12 cellular contexts compared by ENCODE assay signal in the genomic region with DNA sequence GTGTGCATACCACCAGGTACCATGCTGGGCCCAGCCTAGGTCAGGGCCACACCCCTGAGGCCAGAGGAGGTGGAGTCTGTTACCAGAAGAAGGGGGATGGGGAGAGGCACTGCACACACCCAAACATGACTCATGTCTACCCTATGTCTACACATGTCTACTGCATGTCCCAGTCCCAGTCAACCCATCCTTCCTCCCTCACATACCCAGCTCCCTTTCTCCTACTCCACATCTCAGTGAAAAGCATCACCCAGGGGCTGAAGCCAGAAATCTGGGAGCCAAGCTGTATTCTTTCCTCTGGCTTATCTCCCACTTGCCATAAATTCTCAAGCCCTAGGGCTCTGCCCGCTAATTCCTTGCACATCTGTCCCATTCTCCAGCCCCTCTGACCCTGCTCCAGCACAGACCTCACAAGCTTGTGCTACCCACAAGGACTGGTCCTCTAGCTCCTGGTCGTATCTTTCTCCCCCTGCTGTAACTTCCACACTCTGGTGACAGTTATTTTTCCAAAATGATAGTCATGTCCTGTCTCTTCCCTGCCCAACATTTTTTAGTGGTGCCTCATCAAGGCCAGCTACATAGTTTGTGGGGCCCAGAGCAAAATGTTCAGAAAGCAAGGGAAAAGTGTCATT. TPM values are rescaled to one million over a fixed set of nuclear protein-coding genes. Genes with fewer than 3 reads are reported as not detected.
DNase-seq lines count a peak whose midpoint lies in the region; TF ChIP-seq lines count a peak whose summit lies in the region.
"Had no signal": no experiment of that assay in that cellular context is flagged by ENCODE, and none has a peak within 500 bp of the region (broad histone marks: within the 10 kb centered on the region; RNA-seq: fewer than 3 reads in every experiment).

No MANE protein-coding gene starts in this region.

- H3K27me3 Mint-ChIP-seq in Calu3 (ENCODE audit: unreplicated experiment), result no peaks in the 10 kb centered on the region

- no peak overlapping the region for H3K4me3 ChIP-seq in esophagus muscularis mucosa
- H3K4me3 ChIP-seq: heart left ventricle had no signal

- intact Hi-C loops in Calu3 (cut with micrococcal nuclease; ENCODE audit: unreplicated experiment) (no loop called here), esophagus muscularis mucosa (cut with DNase I) (no loop called here)

- no peaks in the 10 kb centered on the region for H3K27me3 ChIP-seq in esophagus muscularis mucosa
- H3K27me3 ChIP-seq: heart left ventricle had no signal

- no TSS peak for BruUV-seq in Calu3 (replicated peaks; lab: Mats Ljungman, UMichigan)

- no peak overlapping the region for H3K27ac ChIP-seq in esophagus muscularis mucosa (replicated peaks in 1 of 4)

- no peak for TF ChIP-seq POLR2A in esophagus muscularis mucosa (IDR thresholded peaks at IDR 0.05; ENCODE audit: low read depth)

- CTCF ChIA-PET in Calu3 (lab: Charles Lee), result interaction anchor here (0.6 kb wide), 1 partner anchor 77 kb away, joined by 4 read pairs; the partner anchor contains the start of gene C12orf75

- DNase-seq in Calu3, result peak; percentile 12
- peak; percentile 40 for DNase-seq in RKO (ENCODE audit: low spot score)
- DNase-seq in epidermal melanocyte (ENCODE audit: insufficient read length, low spot score), result peak; percentile 34
- DNase-seq in renal cortical epithelial cell (ENCODE audit: low read depth), result peak; percentile 29
- DNase-seq in globus pallidus (ENCODE audit: low spot score), result no peak
- DNase-seq in esophagus muscularis mucosa (ENCODE audit: extremely low spot score), result no peak
- no peak for DNase-seq in activated CD8-positive, alpha-beta memory T cell treated with anti-CD3 and anti-CD28 coated beads, Interleukin-2, amount 50 U/mL, for 4 hours
- DNase-seq in NCI-H2107 treated with DMSO at 0.1 percent for 48 hours (lab: John Stamatoyannopoulos, UW; ENCODE audit: unreplicated experiment), result no peak
- DNase-seq: activated gamma-delta T cell treated with Interleukin-2 at 50 U/mL for 16 hours, heart left ventricle, NCI-H187 treated with DMSO at 0.1 percent for 48 hours had no signal

- H3K4me1 ChIP-seq in esophagus muscularis mucosa, result no peaks in the 10 kb centered on the region
- H3K4me1 ChIP-seq: heart left ventricle had no signal

- TF ChIP-seq CTCF in Calu3 (IDR thresholded peaks at IDR 0.05; ENCODE audit: unreplicated experiment) (no peak), esophagus muscularis mucosa (IDR thresholded peaks at IDR 0.05) (no peak)

- no peak overlapping the region for H3K27ac Mint-ChIP-seq in Calu3 (ENCODE audit: unreplicated experiment)
- H3K27ac Mint-ChIP-seq: T-helper 1 cell treated with Interleukin-12 subunit alpha and Interleukin-12 subunit beta and Interleukin-4 antibody, amounts not matched to agents 30 μg/mL and 1 μg/mL, for 36 hours had no signal

- 70% methylated on average over 2 of the region's 2 CpGs for WGBS in esophagus muscularis mucosa

- no peak for TF ChIP-seq EP300 in esophagus muscularis mucosa (IDR thresholded peaks at IDR 0.05)

- H3K36me3 Mint-ChIP-seq in Calu3 (ENCODE audit: insufficient read depth, unreplicated experiment), result no peaks in the 10 kb centered on the region

- peaks cover 5% of the 10 kb centered on the region for H3K9me3 Mint-ChIP-seq in Calu3 (ENCODE audit: low read depth, unreplicated experiment)
- H3K9me3 Mint-ChIP-seq: T-helper 1 cell treated with Interleukin-12 subunit alpha and Interleukin-12 subunit beta and Interleukin-4 antibody, amounts not matched to agents 30 μg/mL and 1 μg/mL, for 36 hours had no signal

- no peaks in the 10 kb centered on the region for H3K36me3 ChIP-seq in esophagus muscularis mucosa
- H3K36me3 ChIP-seq: heart left ventricle had no signal

- no peaks in the 10 kb centered on the region for H3K9me3 ChIP-seq in esophagus muscularis mucosa
- H3K9me3 ChIP-seq: heart left ventricle had no signal

- no peak overlapping the region for H3K4me3 Mint-ChIP-seq in Calu3 (ENCODE audit: low read depth, unreplicated experiment)
- H3K4me3 Mint-ChIP-seq: T-helper 1 cell treated with Interleukin-12 subunit alpha and Interleukin-12 subunit beta and Interleukin-4 antibody, amounts not matched to agents 30 μg/mL and 1 μg/mL, for 36 hours had no signal

- peaks cover 14% of the 10 kb centered on the region for H3K4me1 Mint-ChIP-seq in Calu3 (ENCODE audit: low read depth, unreplicated experiment)

RNA-seq across cellular contexts. Expression of gene APPL2, which starts 18.0 kb away (rescaled TPM):
- total RNA-seq in Calu3 (2022), result 35.9 and 45.8 TPM in 2 replicates
- 39.9 and 111 TPM in 2 replicates for total RNA-seq in renal cortical epithelial cell
- 10 to 100 TPM; 16.6 to 30.0 (median 23.3) TPM for total RNA-seq in esophagus muscularis mucosa

Comparison
In these comparisons a context has a peak if more than half of its experiments do, and no peak if none do; other contexts are left out.
1. DNase-seq: peak in Calu3 (single experiment), RKO (single experiment), epidermal melanocyte (single experiment) and renal cortical epithelial cell (single experiment); none in globus pallidus (single experiment), esophagus muscularis mucosa (single experiment), activated CD8-positive, alpha-beta memory T cell treated with anti-CD3 and anti-CD28 coated beads, Interleukin-2, amount 50 U/mL, for 4 hours (single experiment) and NCI-H2107 treated with DMSO at 0.1 percent for 48 hours (single experiment).